Comparison of ENCODE assay signal across 1 cellular context in the genomic region with DNA sequence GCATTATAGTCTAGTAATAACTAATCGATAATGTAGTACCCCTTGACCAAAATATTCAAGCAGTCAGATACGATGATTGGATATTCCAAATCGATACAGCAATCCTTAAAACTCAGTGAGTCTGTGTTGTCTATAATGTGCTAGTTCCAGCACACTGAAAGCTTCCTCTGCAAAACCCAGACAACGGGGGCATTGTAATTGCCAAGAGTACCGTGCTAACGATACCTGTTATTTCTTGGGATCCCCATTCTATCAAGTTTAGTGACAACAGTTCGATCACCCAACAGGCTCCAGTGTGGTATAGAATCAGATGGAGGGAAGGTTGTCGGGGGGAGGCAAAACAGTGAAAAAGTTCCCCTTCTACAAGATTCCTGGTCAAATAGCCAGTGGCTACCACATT.
TF ChIP-seq lines count a peak whose summit lies in the region.

No MANE protein-coding gene starts in this region.

TF ChIP-seq in GM12878, 131 proteins besides CTCF, POLR2A, EP300 and RAD21:
- TF ChIP-seq, protein P1, sequence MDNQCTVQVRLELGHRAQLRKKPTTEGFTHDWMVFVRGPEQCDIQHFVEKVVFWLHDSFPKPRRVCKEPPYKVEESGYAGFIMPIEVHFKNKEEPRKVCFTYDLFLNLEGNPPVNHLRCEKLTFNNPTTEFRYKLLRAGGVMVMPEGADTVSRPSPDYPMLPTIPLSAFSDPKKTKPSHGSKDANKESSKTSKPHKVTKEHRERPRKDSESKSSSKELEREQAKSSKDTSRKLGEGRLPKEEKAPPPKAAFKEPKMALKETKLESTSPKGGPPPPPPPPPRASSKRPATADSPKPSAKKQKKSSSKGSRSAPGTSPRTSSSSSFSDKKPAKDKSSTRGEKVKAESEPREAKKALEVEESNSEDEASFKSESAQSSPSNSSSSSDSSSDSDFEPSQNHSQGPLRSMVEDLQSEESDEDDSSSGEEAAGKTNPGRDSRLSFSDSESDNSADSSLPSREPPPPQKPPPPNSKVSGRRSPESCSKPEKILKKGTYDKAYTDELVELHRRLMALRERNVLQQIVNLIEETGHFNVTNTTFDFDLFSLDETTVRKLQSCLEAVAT (IDR thresholded peaks at IDR 0.05), result 0 out of 2 replicates have a peak, but pooled peaks have one; percentile 74
- TF ChIP-seq, protein P2, sequence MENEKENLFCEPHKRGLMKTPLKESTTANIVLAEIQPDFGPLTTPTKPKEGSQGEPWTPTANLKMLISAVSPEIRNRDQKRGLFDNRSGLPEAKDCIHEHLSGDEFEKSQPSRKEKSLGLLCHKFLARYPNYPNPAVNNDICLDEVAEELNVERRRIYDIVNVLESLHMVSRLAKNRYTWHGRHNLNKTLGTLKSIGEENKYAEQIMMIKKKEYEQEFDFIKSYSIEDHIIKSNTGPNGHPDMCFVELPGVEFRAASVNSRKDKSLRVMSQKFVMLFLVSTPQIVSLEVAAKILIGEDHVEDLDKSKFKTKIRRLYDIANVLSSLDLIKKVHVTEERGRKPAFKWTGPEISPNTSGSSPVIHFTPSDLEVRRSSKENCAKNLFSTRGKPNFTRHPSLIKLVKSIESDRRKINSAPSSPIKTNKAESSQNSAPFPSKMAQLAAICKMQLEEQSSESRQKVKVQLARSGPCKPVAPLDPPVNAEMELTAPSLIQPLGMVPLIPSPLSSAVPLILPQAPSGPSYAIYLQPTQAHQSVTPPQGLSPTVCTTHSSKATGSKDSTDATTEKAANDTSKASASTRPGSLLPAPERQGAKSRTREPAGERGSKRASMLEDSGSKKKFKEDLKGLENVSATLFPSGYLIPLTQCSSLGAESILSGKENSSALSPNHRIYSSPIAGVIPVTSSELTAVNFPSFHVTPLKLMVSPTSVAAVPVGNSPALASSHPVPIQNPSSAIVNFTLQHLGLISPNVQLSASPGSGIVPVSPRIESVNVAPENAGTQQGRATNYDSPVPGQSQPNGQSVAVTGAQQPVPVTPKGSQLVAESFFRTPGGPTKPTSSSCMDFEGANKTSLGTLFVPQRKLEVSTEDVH (IDR thresholded peaks at IDR 0.05; ENCODE audit: low read depth, partially characterized antibody), result no peak
